Comparison of ENCODE assay signal across 8 cellular contexts in genomic region chr4:87006531-87007344, GRCh38.
DNase-seq lines count a peak whose midpoint lies in the region; ATAC-seq and TF ChIP-seq lines count a peak whose summit lies in the region.

No MANE protein-coding gene starts in this region.

- H3K27me3 Mint-ChIP-seq in activated CD8-positive, alpha-beta T cell treated with anti-CD3 and anti-CD28 coated beads for 36 hours, result no peaks in the 10 kb centered on the region

- H3K4me1 ChIP-seq in ectodermal cell (ENCODE audit: control insufficient read depth, insufficient read depth, low read length), result peaks cover 26% of the 10 kb centered on the region

- no peaks in the 10 kb centered on the region for H3K36me3 ChIP-seq in ectodermal cell (ENCODE audit: control insufficient read depth, insufficient read depth, low read length)

- ATAC-seq in GM19455 (IDR thresholded peaks at IDR 0.05; ENCODE audit: unreplicated experiment), result peak; percentile 73
- ATAC-seq in activated CD8-positive, alpha-beta T cell treated with anti-CD3 and anti-CD28 coated beads for 36 hours, result peak; percentile 84

- no peaks in the 10 kb centered on the region for H3K9me3 ChIP-seq in ectodermal cell (ENCODE audit: control insufficient read depth, low read length)

- DNase-seq in CMK (ENCODE audit: low read depth) (peak; percentile 83), HK-2 (ENCODE audit: unreplicated experiment) (peak; percentile 94), NCI-H82 treated with DMSO at 0.1 percent for 48 hours (lab: John Stamatoyannopoulos, UW; ENCODE audit: unreplicated experiment) (peak; percentile 79), lung microvascular endothelial cell (ENCODE audit: low read depth in 2 of 2) (peak; percentile 94 to 95)
- DNase-seq in activated CD8-positive, alpha-beta T cell treated with anti-CD3 and anti-CD28 coated beads for 36 hours, result peak; percentile 90
- peak; percentile 68 to 80 (median 79) for DNase-seq in stimulated activated CD4-positive, alpha-beta T cell treated with anti-CD3 and anti-CD28 coated beads, TNF-alpha, amount 100 ng/mL, for 4 hours (ENCODE audit: low read depth in 3 of 3)

- intact Hi-C loops in activated CD8-positive, alpha-beta T cell treated with anti-CD3 and anti-CD28 coated beads for 36 hours (cut with micrococcal nuclease), result loop anchor here (1.0 to 5.0 kb wide), 3 partner anchors 68 to 86 kb away; no protein-coding TSS in a partner anchor

- no peaks in the 10 kb centered on the region for H3K36me3 Mint-ChIP-seq in activated CD8-positive, alpha-beta T cell treated with anti-CD3 and anti-CD28 coated beads for 36 hours (ENCODE audit: low read depth)

- POLR2A ChIA-PET in activated CD8-positive, alpha-beta T cell treated with anti-CD3 and anti-CD28 coated beads for 36 hours (lab: Charles Lee), result interaction anchor here (0.6 to 5.8 kb wide), 25 partner anchors 8 to 213 kb away, joined by 3 to 68 read pairs (median 4); partner anchors contain the start of genes AFF1 and KLHL8

- peak overlapping the region; percentile 99 for H3K27ac ChIP-seq in ectodermal cell (ENCODE audit: insufficient read depth, low read depth, low read length, poor library complexity, severe bottlenecking)

- WGBS in ectodermal cell, 2 experiments, result 0% methylated on average over 76 of the region's 76 CpGs

- H3K4me3 Mint-ChIP-seq in activated CD8-positive, alpha-beta T cell treated with anti-CD3 and anti-CD28 coated beads for 36 hours, result peak overlapping the region; percentile 90

- H3K4me1 Mint-ChIP-seq in activated CD8-positive, alpha-beta T cell treated with anti-CD3 and anti-CD28 coated beads for 36 hours (ENCODE audit: low read depth), result peaks cover 45% of the 10 kb centered on the region

- peak overlapping the region; percentile 93 for H3K27ac Mint-ChIP-seq in activated CD8-positive, alpha-beta T cell treated with anti-CD3 and anti-CD28 coated beads for 36 hours

- TF ChIP-seq CTCF in activated CD8-positive, alpha-beta T cell treated with anti-CD3 and anti-CD28 coated beads for 36 hours (IDR thresholded peaks at IDR 0.05), result peak; percentile 49

- no peaks in the 10 kb centered on the region for H3K9me3 Mint-ChIP-seq in activated CD8-positive, alpha-beta T cell treated with anti-CD3 and anti-CD28 coated beads for 36 hours

- no peaks in the 10 kb centered on the region for H3K27me3 ChIP-seq in ectodermal cell (ENCODE audit: control insufficient read depth, insufficient read depth, low read length, poor library complexity, severe bottlenecking)

- CTCF ChIA-PET in activated CD8-positive, alpha-beta T cell treated with anti-CD3 and anti-CD28 coated beads for 36 hours (lab: Charles Lee), result interaction anchor here (0.9 to 5.6 kb wide), 10 partner anchors 13 to 99 kb away, joined by 3 to 40 read pairs (median 4); partner anchors contain the start of gene AFF1

- peak overlapping the region; percentile 83 for H3K4me3 ChIP-seq in ectodermal cell (ENCODE audit: insufficient read depth, low read depth, low read length)

Comparison
In these comparisons a context has a peak if more than half of its experiments do, and no peak if none do; other contexts are left out.
1. Peak in every context shown above with its lines: DNase-seq, ATAC-seq, H3K4me3 ChIP-seq and H3K27ac ChIP-seq.